In genomic region chr19:808176-808741, GRCh38 we compare ENCODE assay signal across 1 cellular context.
TF ChIP-seq lines count a peak whose summit lies in the region.

No MANE protein-coding gene starts in this region.

TF ChIP-seq in SK-N-SH treated with all-trans-retinoic acid at 6 μM for 48 hours, 23 proteins besides CTCF, POLR2A, EP300 and RAD21 (continued from another document):
- no peak for TF ChIP-seq TSHZ2 (CRISPR knock-in tag; IDR thresholded peaks at IDR 0.05)
- no peak for TF ChIP-seq GLIS3 (CRISPR knock-in tag; IDR thresholded peaks at IDR 0.05)
- no peak for TF ChIP-seq ZNF70 (CRISPR knock-in tag; IDR thresholded peaks at IDR 0.05)
- TF ChIP-seq CSDC2 (CRISPR knock-in tag; IDR thresholded peaks at IDR 0.05) = no peak
- TF ChIP-seq ZNF8 (CRISPR knock-in tag; IDR thresholded peaks at IDR 0.05) = no peak
- no peak for TF ChIP-seq CREB5 (CRISPR knock-in tag; IDR thresholded peaks at IDR 0.05; ENCODE audit: low read depth)
- no peak for TF ChIP-seq ZNF565 (CRISPR knock-in tag; conservative IDR thresholded peaks at IDR 0.05; ENCODE audit: low read depth)
TF ChIP-seq in SK-N-SH treated with all-trans-retinoic acid at 6 μM for 48 hours: peak in this region for 0.
